2 cellular contexts compared by ENCODE assay signal in the genomic region with DNA sequence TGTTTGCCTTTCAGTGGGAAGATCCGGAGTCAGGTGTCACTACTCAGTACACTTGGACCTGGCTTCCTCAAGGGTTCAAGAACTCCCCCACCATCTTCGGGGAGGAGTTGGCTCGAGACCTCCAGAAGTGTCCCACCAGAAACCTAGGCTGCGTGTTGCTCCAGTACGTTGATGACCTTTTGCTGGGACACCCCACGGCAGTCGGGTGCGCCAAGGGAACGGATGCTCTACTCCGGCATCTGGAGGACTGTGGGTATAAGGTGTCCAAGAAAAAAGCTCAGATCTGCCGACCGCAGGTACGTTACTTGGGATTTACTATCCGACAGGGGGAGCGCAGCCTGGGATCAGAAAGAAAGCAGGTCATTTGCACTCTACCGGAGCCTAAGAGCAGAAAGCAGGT. TPM values are rescaled to one million over a fixed set of nuclear protein-coding genes. Genes with fewer than 3 reads are reported as not detected.
"Had no signal": no experiment of that assay in that cellular context is flagged by ENCODE, and none has a peak within 500 bp of the region (broad histone marks: within the 10 kb centered on the region; RNA-seq: fewer than 3 reads in every experiment).

No MANE protein-coding gene starts in this region.

RNA-seq across cellular contexts. Expression of a gene that starts 8.7 kb away (rescaled TPM):
- total RNA-seq: activated CD4-positive, alpha-beta T cell treated with anti-CD3 and anti-CD28 coated beads, Interleukin-2, amount 10 ng/mL, durations not matched to agents 7 days and 5 days; T-helper 1 cell treated with Interleukin-12 subunit alpha and Interleukin-12 subunit beta and Interleukin-4 antibody, amounts not matched to agents 30 ng/mL and 1 ng/mL, for 36 hours had no signal
